ENCODE assay signal across 1 cellular context in genomic region chrX:110794601-110795000, GRCh38.
TF ChIP-seq lines count a peak whose summit lies in the region.

No MANE protein-coding gene starts in this region.

TF ChIP-seq in GM23338, 12 proteins besides CTCF, POLR2A, EP300 and RAD21:
- TF ChIP-seq, protein P1, sequence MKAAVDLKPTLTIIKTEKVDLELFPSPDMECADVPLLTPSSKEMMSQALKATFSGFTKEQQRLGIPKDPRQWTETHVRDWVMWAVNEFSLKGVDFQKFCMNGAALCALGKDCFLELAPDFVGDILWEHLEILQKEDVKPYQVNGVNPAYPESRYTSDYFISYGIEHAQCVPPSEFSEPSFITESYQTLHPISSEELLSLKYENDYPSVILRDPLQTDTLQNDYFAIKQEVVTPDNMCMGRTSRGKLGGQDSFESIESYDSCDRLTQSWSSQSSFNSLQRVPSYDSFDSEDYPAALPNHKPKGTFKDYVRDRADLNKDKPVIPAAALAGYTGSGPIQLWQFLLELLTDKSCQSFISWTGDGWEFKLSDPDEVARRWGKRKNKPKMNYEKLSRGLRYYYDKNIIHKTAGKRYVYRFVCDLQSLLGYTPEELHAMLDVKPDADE (IDR thresholded peaks at IDR 0.05): no peak
- TF ChIP-seq ZNF114 (CRISPR knock-in tag; IDR thresholded peaks at IDR 0.05): no peak
- TF ChIP-seq EZH2 (IDR thresholded peaks at IDR 0.05; ENCODE audit: low read depth, unreplicated experiment): no peak
- no peak for TF ChIP-seq NANOG (IDR thresholded peaks at IDR 0.05; ENCODE audit: borderline replicate concordance)
